Comparison of ENCODE assay signal across 8 cellular contexts in genomic region chr7:151632750-151633515, GRCh38.
A peak's percentile ranks its signal among the peaks of the same experiment; 100 is the strongest.
DNase-seq lines count a peak whose midpoint lies in the region; ATAC-seq and TF ChIP-seq lines count a peak whose summit lies in the region.

No MANE protein-coding gene starts in this region.

- peak overlapping the region; percentile 23 for H3K4me3 ChIP-seq in AG09309 (ENCODE audit: control insufficient read depth, low read depth, low read length)

- peak overlapping the region; percentile 84 to 98 (median 93) for H3K27ac Mint-ChIP-seq in brain

- peaks cover 6 to 13% (median 11%) of the 10 kb centered on the region in 5 experiments for H3K9me3 Mint-ChIP-seq in brain

- TF ChIP-seq CTCF in AG09309 (IDR thresholded peaks at IDR 0.05; ENCODE audit: control insufficient read depth, insufficient read depth, low read depth, low read length, missing control alignments) = no peak
- no peak for TF ChIP-seq CTCF in brain (conservative IDR thresholded peaks at IDR 0.05)

- ATAC-seq in GM19035 (IDR thresholded peaks at IDR 0.05; ENCODE audit: unreplicated experiment) = peak; percentile 52
- peak; percentile 50 for ATAC-seq in HG03196 (IDR thresholded peaks at IDR 0.05; ENCODE audit: unreplicated experiment)

- peaks cover 14% of the 10 kb centered on the region for H3K27me3 Mint-ChIP-seq in brain

- H3K4me3 Mint-ChIP-seq in brain = peak overlapping the region; percentile 84 to 94 (median 92)

- H3K4me1 Mint-ChIP-seq in brain = peaks cover 38% of the 10 kb centered on the region

- DNase-seq in AG09309 (ENCODE audit: low read depth) (no peak), T-helper 9 cell (peak; percentile 22), inferior parietal cortex (ENCODE audit: extremely low spot score) (peak; percentile 50), NCI-H1105 (lab: John Stamatoyannopoulos, UW) (no peak)
- peak; percentile 30 to 40 for DNase-seq in stimulated activated CD4-positive, alpha-beta T cell treated with anti-CD3 and anti-CD28 coated beads, Interleukin-15, amount 100 ng/mL, for 48 hours (ENCODE audit: low read depth in 2 of 2)

- H3K36me3 Mint-ChIP-seq in brain = no peaks in the 10 kb centered on the region

Comparison
In these comparisons a context has a peak if more than half of its experiments do, and no peak if none do; other contexts are left out.
1. DNase-seq: peak in T-helper 9 cell (single experiment), inferior parietal cortex (single experiment) and stimulated activated CD4-positive, alpha-beta T cell treated with anti-CD3 and anti-CD28 coated beads, Interleukin-15, amount 100 ng/mL, for 48 hours (2 of 2); none in AG09309 (single experiment) and NCI-H1105 (single experiment).